In genomic region chr17:47305302-47305923, GRCh38 we compare ENCODE assay signal across 8 cellular contexts. TPM values are rescaled to one million over a fixed set of nuclear protein-coding genes. Genes with fewer than 3 reads are reported as not detected.
A peak's percentile ranks its signal among the peaks of the same experiment; 100 is the strongest.
DNase-seq lines count a peak whose midpoint lies in the region; TF ChIP-seq lines count a peak whose summit lies in the region.

No MANE protein-coding gene starts in this region.

- H3K27ac ChIP-seq in spleen = no peak overlapping the region

- TF ChIP-seq CTCF in fibroblast of pulmonary artery (IDR thresholded peaks at IDR 0.05; ENCODE audit: low read length, missing control alignments) (no peak), spleen (IDR thresholded peaks at IDR 0.05 in 8 of 11, conservative IDR thresholded peaks at IDR 0.05 in 3 of 11) (no peak)

- H3K36me3 ChIP-seq in spleen = peaks cover 0 to 11% (median 0%) of the 10 kb centered on the region in 6 donors

- intact Hi-C loops in head of caudate nucleus (cut with DNase I) (no loop called here), spleen (cut with DNase I; ENCODE audit: low total_unique reads) (loop anchor here (5.0 kb wide), 1 partner anchor 193 kb away; no protein-coding TSS in a partner anchor)

- H3K27me3 ChIP-seq in spleen (replicated peaks in 1 of 7) = no peaks in the 10 kb centered on the region

- peaks cover 0 to 16% (median 5%) of the 10 kb centered on the region in 8 donors for H3K9me3 ChIP-seq in spleen

- DNase-seq in ELR (ENCODE audit: low read depth) = peak; percentile 94
- DNase-seq in SW480 (ENCODE audit: low spot score) = peak; percentile 55
- peak; percentile 96 for DNase-seq in fibroblast of pulmonary artery (ENCODE audit: low read depth)
- peak; percentile 60 for DNase-seq in skeletal muscle cell (ENCODE audit: low read depth)
- no peak for DNase-seq in GF-D8 (lab: John Stamatoyannopoulos, UW)
- no peak for DNase-seq in head of caudate nucleus
- DNase-seq in activated CD4-positive, alpha-beta T cell treated with anti-CD3 and anti-CD28 coated beads for 1 hour = no peak
- DNase-seq in spleen = no peak

- no peak overlapping the region for H3K4me3 ChIP-seq in fibroblast of pulmonary artery (replicated peaks; ENCODE audit: low read depth, low read length)
- H3K4me3 ChIP-seq in skeletal muscle cell (ENCODE audit: low read depth, low read length) = no peak overlapping the region
- H3K4me3 ChIP-seq in spleen = no peak overlapping the region

- no peak for TF ChIP-seq POLR2A in spleen (IDR thresholded peaks at IDR 0.05)

- H3K4me1 ChIP-seq in spleen = peaks cover 0 to 16% (median 6%) of the 10 kb centered on the region in 6 donors

- WGBS in spleen, 5 donors = 64 to 73% (median 68%) methylated on average over 4 of the region's 4 CpGs

RNA-seq across cellular contexts. Expression of gene EFCAB13, which starts 18.3 kb away (rescaled TPM):
- 10 to 100 TPM in 6 of 7 donors, 1 to 10 TPM in 1; 8.7 to 18.6 (median 13.9) TPM for total RNA-seq in spleen
- 1 to 10 TPM; 1.4 to 3.3 (median 1.8) TPM for polyA plus RNA-seq in spleen

RNA-seq across cellular contexts. Expression of gene ITGB3, which starts 51.8 kb away (rescaled TPM):
- total RNA-seq in spleen = 10 to 100 TPM; 19.1 to 56.0 (median 32.6) TPM
- 1 to 10 TPM in 1 of 3 donors, under 1 TPM in 2; 0.30 to 1.1 (median 0.73) TPM for polyA plus RNA-seq in spleen

Comparison
In these comparisons a context has a peak if more than half of its experiments do, and no peak if none do; other contexts are left out.
1. DNase-seq: peak in ELR (single experiment), SW480 (single experiment), fibroblast of pulmonary artery (single experiment) and skeletal muscle cell (single experiment); none in GF-D8 (single experiment), head of caudate nucleus (0 of 42), activated CD4-positive, alpha-beta T cell treated with anti-CD3 and anti-CD28 coated beads for 1 hour (single experiment) and spleen (single experiment).